9 cellular contexts compared by ENCODE assay signal in genomic region chr6:143506620-143507019, GRCh38.
"Had no signal": no experiment of that assay in that cellular context is flagged by ENCODE, and none has a peak within 500 bp of the region (broad histone marks: within the 10 kb centered on the region; RNA-seq: fewer than 3 reads in every experiment).

No MANE protein-coding gene starts in this region.

- H2AFZ ChIP-seq: GM23338 had no signal

- FAIRE-seq: H1, H54, HTR-8/SVneo, K562 had no signal

- ATAC-seq: GM23338, K562 had no signal

- H3K4me3 ChIP-seq: GM23338, K562 had no signal

- H3K4me2 ChIP-seq: GM23338 had no signal

- DNase-seq: H9, HCEC 1CT, HFFc6, KG1 had no signal
